Comparison of ENCODE assay signal across 4 cellular contexts in the genomic region with DNA sequence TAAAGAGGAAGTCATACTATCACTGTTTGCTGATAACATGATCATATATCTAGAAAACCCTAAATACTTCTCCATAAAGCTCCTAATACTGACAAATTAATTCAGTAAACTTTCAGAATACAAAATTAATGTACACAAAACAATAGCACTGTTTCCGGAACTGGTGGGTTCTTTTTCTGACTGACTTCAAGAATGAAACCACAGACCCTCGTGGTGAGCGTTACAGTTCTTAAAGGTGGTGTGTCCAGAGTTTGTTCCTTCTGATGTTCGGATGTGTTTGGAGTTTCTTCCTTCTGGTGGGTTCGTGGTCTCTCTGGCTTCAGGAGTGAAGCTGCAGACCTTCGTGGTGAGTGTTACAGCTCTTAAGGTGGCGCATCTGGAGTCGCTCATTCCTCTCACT. TPM values are rescaled to one million over a fixed set of nuclear protein-coding genes. Genes with fewer than 3 reads are reported as not detected.
"Had no signal": no experiment of that assay in that cellular context is flagged by ENCODE, and none has a peak within 500 bp of the region (broad histone marks: within the 10 kb centered on the region; RNA-seq: fewer than 3 reads in every experiment).

No MANE protein-coding gene starts in this region.

RNA-seq across cellular contexts. Expression of a gene that starts 53.5 kb away (rescaled TPM):
- total RNA-seq: activated CD8-positive, alpha-beta memory T cell treated with anti-CD3 and anti-CD28 coated beads for 36 hours; endodermal cell; liver; sigmoid colon had no signal
